In the genomic region with DNA sequence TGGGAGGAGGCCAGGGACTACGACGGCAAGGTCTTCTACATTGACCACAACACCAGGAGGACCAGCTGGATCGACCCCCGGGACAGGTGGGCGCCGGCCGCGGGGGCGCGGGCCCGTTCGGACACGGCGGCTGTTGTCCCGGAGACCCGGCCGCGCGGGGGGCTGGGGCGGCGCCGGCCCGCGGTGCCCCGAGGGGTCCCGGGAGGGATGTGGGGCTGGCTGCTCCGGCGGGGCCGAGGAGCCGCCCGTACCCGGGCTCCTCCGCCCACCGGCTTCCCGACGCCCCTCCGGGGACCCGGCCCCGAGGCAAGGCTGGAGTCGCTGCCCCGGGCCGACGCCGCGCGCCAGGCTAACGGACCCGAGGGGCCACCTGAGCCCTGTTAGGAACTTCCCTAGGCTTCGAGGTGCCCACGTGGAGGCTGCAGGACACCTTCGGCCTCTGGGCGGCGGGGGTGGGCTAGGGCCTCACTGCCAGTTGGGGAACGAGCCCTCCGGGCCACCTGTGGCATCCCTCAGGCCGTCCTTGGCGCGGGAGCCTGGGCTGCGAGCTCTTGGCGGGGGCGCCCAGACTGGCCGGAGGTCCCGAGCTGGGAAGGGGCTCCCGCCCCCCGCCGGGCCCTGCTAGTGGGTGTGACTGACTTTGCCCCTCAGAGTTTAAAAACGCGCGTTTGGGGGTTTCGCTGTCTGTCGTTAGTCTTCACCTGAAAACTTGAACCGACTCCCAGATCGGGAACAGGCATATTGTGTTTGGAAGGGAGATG, we compare ENCODE assay signal across 8 cellular contexts. TPM values are rescaled to one million over a fixed set of nuclear protein-coding genes. Genes with fewer than 3 reads are reported as not detected.
A peak's percentile ranks its signal among the peaks of the same experiment; 100 is the strongest.
DNase-seq lines count a peak whose midpoint lies in the region; ATAC-seq and TF ChIP-seq lines count a peak whose summit lies in the region.

No MANE protein-coding gene starts in this region.

- ATAC-seq in GM18517 (IDR thresholded peaks at IDR 0.05; ENCODE audit: unreplicated experiment) (peak; percentile 6), left colon (no peak), HG03196 (IDR thresholded peaks at IDR 0.05; ENCODE audit: unreplicated experiment) (no peak)

- H3K4me3 ChIP-seq in cardiac fibroblast (replicated peaks in 1 of 2; ENCODE audit: low read depth in 2 of 2, low read length in 2 of 2), result peak overlapping the region; percentile 87 to 92

- peak; percentile 59 for DNase-seq in 8988T
- DNase-seq in RKO (ENCODE audit: low spot score), result peak; percentile 56
- peak in 1 of 2 donors; percentile 29 for DNase-seq in cardiac fibroblast (ENCODE audit: low read depth in 2 of 2)
- DNase-seq in left colon, result peak; percentile 18 to 33
- DNase-seq in stimulated activated CD8-positive, alpha-beta memory T cell treated with anti-CD3 and anti-CD28 coated beads, Interleukin-4, amount 100 ng/mL, for 48 hours, result peak; percentile 30
- DNase-seq in NCI-H446 treated with DMSO at 0.1 percent for 48 hours (lab: John Stamatoyannopoulos, UW), result no peak

- intact Hi-C loops in left colon (cut with DNase I, micrococcal nuclease), result no loop called here

- TF ChIP-seq CTCF in cardiac fibroblast (IDR thresholded peaks at IDR 0.05; ENCODE audit: low read depth, low read length), result peak; percentile 15

RNA-seq across cellular contexts. Expression of gene WWC2, which starts 0.7 kb away (rescaled TPM):
- total RNA-seq in left colon, result 1 to 10 TPM; 5.3 to 6.3 TPM
